In genomic region chr19:51915324-51915867, GRCh38 we compare ENCODE assay signal across 3 cellular contexts.
A peak's percentile ranks its signal among the peaks of the same experiment; 100 is the strongest.
TF ChIP-seq lines count a peak whose summit lies in the region.

No MANE protein-coding gene starts in this region.

TF ChIP-seq in HepG2, 621 proteins besides CTCF, POLR2A, EP300 and RAD21:
- TF ChIP-seq JUN (CRISPR knock-in tag; IDR thresholded peaks at IDR 0.05) (no peak), LRRFIP1 (CRISPR knock-in tag; conservative IDR thresholded peaks at IDR 0.05) (no peak), ZNF274 (CRISPR knock-in tag; IDR thresholded peaks at IDR 0.05) (peak; percentile 88; the same call in 1 of the 2 replicates)

TF ChIP-seq in HEK293, 187 proteins besides CTCF, POLR2A, EP300 and RAD21:
- no peak for TF ChIP-seq ZNF391 (tag by site-specific recombination; IDR thresholded peaks at IDR 0.05; ENCODE audit: borderline replicate concordance, low read depth)
- TF ChIP-seq ZNF274 (IDR thresholded peaks at IDR 0.05; ENCODE audit: low read length), result peak; percentile 25
- TF ChIP-seq ZNF274 (tag by site-specific recombination; IDR thresholded peaks at IDR 0.05; ENCODE audit: borderline replicate concordance), result peak; percentile 90; the same call in 1 of the 2 replicates
- TF ChIP-seq ZBTB6 (tag by site-specific recombination; IDR thresholded peaks at IDR 0.05), result no peak
- TF ChIP-seq SETDB1 (IDR thresholded peaks at IDR 0.05; ENCODE audit: insufficient read length, low read length), result peak; percentile 95
- no peak for TF ChIP-seq ZNF221 (tag by site-specific recombination; IDR thresholded peaks at IDR 0.05; ENCODE audit: borderline replicate concordance)
- no peak for TF ChIP-seq ZNF174 (tag by site-specific recombination; IDR thresholded peaks at IDR 0.05)
- peak; percentile 92; the same call in 1 of the 2 replicates for TF ChIP-seq TRIM28 (IDR thresholded peaks at IDR 0.05; ENCODE audit: borderline replicate concordance, low read length)
- TF ChIP-seq ZNF239 (tag by site-specific recombination; IDR thresholded peaks at IDR 0.05), result no peak
- TF ChIP-seq ZNF335 (tag by site-specific recombination; conservative IDR thresholded peaks at IDR 0.05), result no peak

TF ChIP-seq in K562, 482 proteins besides CTCF, POLR2A, EP300 and RAD21:
- no peak for TF ChIP-seq ZNF655 (CRISPR knock-in tag; IDR thresholded peaks at IDR 0.05)
- no peak for TF ChIP-seq TFE3 (CRISPR knock-in tag; IDR thresholded peaks at IDR 0.05)
- TF ChIP-seq KLF1 (tag; IDR thresholded peaks at IDR 0.05), result no peak
- no peak for TF ChIP-seq DACH1 (IDR thresholded peaks at IDR 0.05; ENCODE audit: partially characterized antibody)
- TF ChIP-seq HES1 (IDR thresholded peaks at IDR 0.05; ENCODE audit: low read depth), result no peak
- TF ChIP-seq XRCC3 (IDR thresholded peaks at IDR 0.05), result peak; percentile 58; the same call in 1 of the 2 replicates
- TF ChIP-seq ZNF274 (IDR thresholded peaks at IDR 0.05; ENCODE audit: borderline replicate concordance, low read depth, low read length), result peak; percentile 95
- peak; percentile 91 for TF ChIP-seq TRIM28 (IDR thresholded peaks at IDR 0.05)
- no peak for TF ChIP-seq ZFP91 (CRISPR knock-in tag; IDR thresholded peaks at IDR 0.05)
- TF ChIP-seq MTA1 (IDR thresholded peaks at IDR 0.05; ENCODE audit: borderline replicate concordance), result no peak
- no peak for TF ChIP-seq GATA2 (CRISPR knock-in tag; IDR thresholded peaks at IDR 0.05)
- TF ChIP-seq YY1 (IDR thresholded peaks at IDR 0.05; ENCODE audit: borderline replicate concordance in 1 of 3, control insufficient read depth in 1 of 3, extremely low read depth in 1 of 3, insufficient read depth in 3 of 3, insufficient read length in 1 of 3, insufficient replicate concordance in 2 of 3, low read depth in 1 of 3, low read length in 2 of 3), result no peak
- TF ChIP-seq RBM25 (IDR thresholded peaks at IDR 0.05; ENCODE audit: low read depth, low read length, severe bottlenecking), result no peak
- TF ChIP-seq ZNF75A (CRISPR knock-in tag; IDR thresholded peaks at IDR 0.05), result peak; percentile 87
- no peak for TF ChIP-seq NCOR1 (IDR thresholded peaks at IDR 0.05)
- TF ChIP-seq LCOR (CRISPR knock-in tag; IDR thresholded peaks at IDR 0.05), result no peak
- TF ChIP-seq SRSF9 (IDR thresholded peaks at IDR 0.05; ENCODE audit: borderline replicate concordance, low read depth, low read length), result no peak
- no peak for TF ChIP-seq ZNF764 (CRISPR knock-in tag; IDR thresholded peaks at IDR 0.05; ENCODE audit: low read depth)
- TF ChIP-seq THRAP3 (IDR thresholded peaks at IDR 0.05; ENCODE audit: borderline replicate concordance), result no peak
- TF ChIP-seq EHMT2 (IDR thresholded peaks at IDR 0.05), result no peak
- TF ChIP-seq NBN (IDR thresholded peaks at IDR 0.05; ENCODE audit: low read depth), result no peak
- no peak for TF ChIP-seq PTBP1 (IDR thresholded peaks at IDR 0.05; ENCODE audit: low read depth, low read length)
- TF ChIP-seq HNRNPH1 (optimal IDR thresholded peaks at IDR 0.05; ENCODE audit: low read depth, low read length), result no peak
- no peak for TF ChIP-seq ZBTB33 (CRISPR knock-in tag; IDR thresholded peaks at IDR 0.05)
- TF ChIP-seq ZNF197 (CRISPR knock-in tag; IDR thresholded peaks at IDR 0.05; ENCODE audit: low read depth), result no peak
- TF ChIP-seq NFXL1 (CRISPR knock-in tag; IDR thresholded peaks at IDR 0.05), result no peak
- TF ChIP-seq CSDE1 (IDR thresholded peaks at IDR 0.05), result no peak
- TF ChIP-seq ATF3 (IDR thresholded peaks at IDR 0.05), result no peak
- TF ChIP-seq ATF3 (CRISPR knock-in tag; conservative IDR thresholded peaks at IDR 0.05), result no peak
- 0 out of 4 replicates have a peak, but pooled peaks of 1 of the 2 experiments have one; percentile 36 for TF ChIP-seq TRIM24 (IDR thresholded peaks at IDR 0.05)
- no peak for TF ChIP-seq SRSF3 (IDR thresholded peaks at IDR 0.05; ENCODE audit: insufficient read depth, low read length)
